In genomic region chr12:64802180-64802775, GRCh38 we compare ENCODE assay signal across 9 cellular contexts. TPM values are rescaled to one million over a fixed set of nuclear protein-coding genes. Genes with fewer than 3 reads are reported as not detected.
DNase-seq lines count a peak whose midpoint lies in the region; ATAC-seq, FAIRE-seq and TF ChIP-seq lines count a peak whose summit lies in the region.
"Not testable (repeated sequence)": the region's sequence is repeated elsewhere in the genome, so short reads cannot be mapped to it uniquely, and the experiment has no call there.
"Had no signal": no experiment of that assay in that cellular context is flagged by ENCODE, and none has a peak within 500 bp of the region (broad histone marks: within the 10 kb centered on the region; RNA-seq: fewer than 3 reads in every experiment).

No MANE protein-coding gene starts in this region.

- FAIRE-seq in GM18507 (lab: Jason Lieb, UNC), result peak; percentile 85

- not testable (repeated sequence) for H3K36me3 ChIP-seq in breast epithelium

- peak; percentile 72 for ATAC-seq in HG03521 (IDR thresholded peaks at IDR 0.05; ENCODE audit: unreplicated experiment)

- TF ChIP-seq CTCF in AG04449 (IDR thresholded peaks at IDR 0.05; ENCODE audit: insufficient read depth, low read length, missing control alignments), result peak; percentile 91
- peak; percentile 49 to 81 (median 76) for TF ChIP-seq CTCF in breast epithelium (IDR thresholded peaks at IDR 0.05)
- TF ChIP-seq CTCF in retinal pigment epithelial cell (conservative IDR thresholded peaks at IDR 0.05; ENCODE audit: low read depth, low read length), result peak; percentile 89

- POLR2A ChIA-PET in AG04449 (lab: Yijun Ruan, JAX), result not testable (repeated sequence)

- intact Hi-C loops in breast epithelium (cut with DNase I; ENCODE audit: low total_unique reads), result not testable (repeated sequence)

- DNase-seq in AG04449 (ENCODE audit: low read depth, low spot score); breast epithelium (ENCODE audit: low spot score in 2 of 2); retinal pigment epithelial cell (ENCODE audit: low read depth): not testable (repeated sequence)
- DNase-seq in GM18507 (ENCODE audit: extremely low spot score, insufficient read length, low read depth), result peak; percentile 51
- DNase-seq in NCI-H460 (ENCODE audit: extremely low read depth, low read depth), result peak; percentile 46
- peak; percentile 62 for DNase-seq in activated CD4-positive, CD25-positive, alpha-beta regulatory T cell treated with anti-CD3 and anti-CD28 coated beads, Interleukin-2, amount 50 U/mL, for 72 hours
- DNase-seq in iPS-NIHi11 (ENCODE audit: low spot score), result peak; percentile 92

- H3K27ac ChIP-seq in breast epithelium, result not testable (repeated sequence)

- H3K27me3 ChIP-seq in breast epithelium, result not testable (repeated sequence)

- H3K9me3 ChIP-seq in breast epithelium, result not testable (repeated sequence)

- not testable (repeated sequence) for TF ChIP-seq POLR2A in breast epithelium (IDR thresholded peaks at IDR 0.05)

- CTCF ChIA-PET in AG04449 (lab: Yijun Ruan, JAX), result interaction anchor here (0.6 to 2.9 kb wide), 35 partner anchors 8 to 456 kb away, joined by 3 to 36 read pairs (median 4); partner anchors contain the start of gene TBC1D30

- not testable (repeated sequence) for H3K4me1 ChIP-seq in breast epithelium

- not testable (repeated sequence) for H3K4me3 ChIP-seq in AG04449 (ENCODE audit: low read depth, low read length); breast epithelium; retinal pigment epithelial cell (ENCODE audit: low read length)

RNA-seq across cellular contexts. Expression of gene TBC1D30, which starts 22.2 kb away (rescaled TPM):
- 6.3 and 6.6 TPM in 2 replicates for total RNA-seq in NCI-H460 (2014; rRNA removed; shearing (Covaris generic))
- polyA plus RNA-seq in NCI-H460 (2014; cell fraction: nucleus; rRNA removed), result 6.9 and 18.5 TPM in 2 replicates
- 10 to 100 TPM in 2 of 3 donors, 1 to 10 TPM in 1; 3.2 to 16.4 (median 11.9) TPM for total RNA-seq in breast epithelium
- total RNA-seq: SJSA1 had no signal

RNA-seq across cellular contexts. Expression of gene GNS, which starts 43.1 kb away (rescaled TPM):
- total RNA-seq in NCI-H460 (2014; rRNA removed; shearing (Covaris generic)), result 127 and 139 TPM in 2 replicates
- 60.9 and 85.3 TPM in 2 replicates for polyA plus RNA-seq in NCI-H460 (2014; cell fraction: nucleus; rRNA removed)
- total RNA-seq in breast epithelium, result 100 to 1,000 TPM in 1 of 3 donors, 10 to 100 TPM in 2; 94.4 to 250 (median 98.6) TPM
